15 cellular contexts compared by ENCODE assay signal in the genomic region with DNA sequence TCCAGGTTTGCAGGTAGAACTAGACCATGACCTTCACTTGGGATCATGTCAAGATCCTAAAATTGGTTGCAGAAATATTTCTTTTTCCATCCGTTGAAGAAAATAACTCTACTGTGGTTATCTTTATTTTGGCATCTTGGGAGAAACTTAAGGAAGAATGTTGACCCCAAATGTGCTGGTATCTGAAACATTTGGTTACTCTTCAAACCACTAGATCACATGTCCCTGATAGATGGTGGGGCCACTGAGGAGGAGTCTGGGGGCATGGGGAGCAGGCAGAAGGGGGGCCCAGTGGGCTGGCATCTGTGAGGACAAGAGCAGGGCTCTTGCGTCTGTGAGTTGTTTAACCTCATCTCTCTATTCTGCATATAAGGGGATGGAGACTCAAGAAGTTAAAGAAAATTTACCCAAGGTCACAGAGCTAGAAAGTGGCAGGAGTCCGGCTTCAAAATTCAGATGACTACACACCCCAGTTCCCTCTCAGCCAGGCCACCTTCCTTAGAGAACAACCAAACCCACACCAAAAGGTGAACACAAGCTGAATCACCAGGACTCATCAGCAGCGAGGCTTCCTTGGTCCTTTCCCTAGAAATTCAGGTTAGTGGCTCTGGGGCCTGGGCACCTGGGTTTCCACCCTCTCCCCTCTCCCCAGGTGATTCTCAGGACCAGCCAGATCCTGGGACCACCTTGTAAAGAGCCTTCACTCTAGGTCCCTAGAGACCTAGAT. TPM values are rescaled to one million over a fixed set of nuclear protein-coding genes. Genes with fewer than 3 reads are reported as not detected.
DNase-seq lines count a peak whose midpoint lies in the region; ATAC-seq and TF ChIP-seq lines count a peak whose summit lies in the region.
"Had no signal": no experiment of that assay in that cellular context is flagged by ENCODE, and none has a peak within 500 bp of the region (broad histone marks: within the 10 kb centered on the region; RNA-seq: fewer than 3 reads in every experiment).

No MANE protein-coding gene starts in this region.

- ATAC-seq in activated T-cell treated with anti-CD3 and anti-CD28 coated beads, Interleukin-2, amount 50 U/mL, for 72 hours (replicated peaks in 1 of 2), result no peak
- no peak for ATAC-seq in activated T-cell treated with anti-CD3 and anti-CD28 coated beads, Interleukin-2, amount 50 U/mL, for 4 hours
- ATAC-seq in left lung, result no peak

- intact Hi-C loops in activated T-helper 1 cell treated with anti-CD3 and anti-CD28 coated beads, Interleukin-12 subunit alpha, Interleukin-12 subunit beta, Interleukin-2, Interleukin-4 antibody, amounts not matched to agents 30 ng/mL and 10 ng/mL and 1 ng/mL, durations not matched to agents 14 hours and 24 hours and 36 hours (cut with micrococcal nuclease), result loop anchor here (5.0 kb wide), 1 partner anchor 270 kb away; no protein-coding TSS in a partner anchor
- intact Hi-C loops in left lung (cut with DNase I), result no loop called here

- H3K9me3 ChIP-seq in left lung, result no peaks in the 10 kb centered on the region
- H3K9me3 ChIP-seq: Caco-2 had no signal

- H3K27me3 Mint-ChIP-seq in activated T-cell treated with anti-CD3 and anti-CD28 coated beads, Interleukin-2, amount 50 U/mL, for 72 hours (ENCODE audit: low read depth), result no peaks in the 10 kb centered on the region
- H3K27me3 Mint-ChIP-seq in activated T-cell treated with anti-CD3 and anti-CD28 coated beads, Interleukin-2, amount 50 U/mL, for 4 hours (ENCODE audit: low read depth), result no peaks in the 10 kb centered on the region
- no peaks in the 10 kb centered on the region for H3K27me3 Mint-ChIP-seq in activated T-helper 1 cell treated with anti-CD3 and anti-CD28 coated beads, Interleukin-12 subunit alpha, Interleukin-12 subunit beta, Interleukin-2, Interleukin-4 antibody, amounts not matched to agents 30 ng/mL and 10 ng/mL and 1 ng/mL, durations not matched to agents 14 hours and 24 hours and 36 hours (ENCODE audit: insufficient read depth)
- H3K27me3 Mint-ChIP-seq in glutamatergic neuron (ENCODE audit: unreplicated experiment), result peaks cover 3% of the 10 kb centered on the region
- H3K27me3 Mint-ChIP-seq: activated naive CD4-positive, alpha-beta T cell treated with anti-CD3 and anti-CD28 coated beads, Interleukin-2, amount 50 U/mL, for 24 hours had no signal

- TF ChIP-seq CTCF in left lung (IDR thresholded peaks at IDR 0.05), result no peak
- TF ChIP-seq CTCF in glutamatergic neuron (IDR thresholded peaks at IDR 0.05; ENCODE audit: partially characterized antibody, unreplicated experiment), result no peak

- no peaks in the 10 kb centered on the region for H3K27me3 ChIP-seq in left lung
- H3K27me3 ChIP-seq: cardiac muscle cell had no signal

- peak overlapping the region; percentile 74 for H3K27ac Mint-ChIP-seq in activated T-cell treated with anti-CD3 and anti-CD28 coated beads, Interleukin-2, amount 50 U/mL, for 72 hours
- H3K27ac Mint-ChIP-seq in activated T-helper 1 cell treated with anti-CD3 and anti-CD28 coated beads, Interleukin-12 subunit alpha, Interleukin-12 subunit beta, Interleukin-2, Interleukin-4 antibody, amounts not matched to agents 30 ng/mL and 10 ng/mL and 1 ng/mL, durations not matched to agents 14 hours and 24 hours and 36 hours, result peak overlapping the region; percentile 89
- no peak overlapping the region for H3K27ac Mint-ChIP-seq in glutamatergic neuron (ENCODE audit: unreplicated experiment)
- H3K27ac Mint-ChIP-seq: mesothelial cell of epicardium had no signal

- H3K9me3 Mint-ChIP-seq in activated T-cell treated with anti-CD3 and anti-CD28 coated beads, Interleukin-2, amount 50 U/mL, for 72 hours, result no peaks in the 10 kb centered on the region
- H3K9me3 Mint-ChIP-seq in activated T-cell treated with anti-CD3 and anti-CD28 coated beads, Interleukin-2, amount 50 U/mL, for 4 hours, result no peaks in the 10 kb centered on the region
- H3K9me3 Mint-ChIP-seq in activated T-helper 1 cell treated with anti-CD3 and anti-CD28 coated beads, Interleukin-12 subunit alpha, Interleukin-12 subunit beta, Interleukin-2, Interleukin-4 antibody, amounts not matched to agents 30 ng/mL and 10 ng/mL and 1 ng/mL, durations not matched to agents 14 hours and 24 hours and 36 hours, result no peaks in the 10 kb centered on the region
- H3K9me3 Mint-ChIP-seq in glutamatergic neuron (ENCODE audit: unreplicated experiment), result no peaks in the 10 kb centered on the region
- H3K9me3 Mint-ChIP-seq: activated naive CD4-positive, alpha-beta T cell treated with anti-CD3 and anti-CD28 coated beads, Interleukin-2, amount 50 U/mL, for 24 hours; mesothelial cell of epicardium had no signal

- H3K27ac ChIP-seq in left lung (peak overlapping the region; percentile 62 to 94), substantia nigra (ENCODE audit: low read depth, low read length, poor library complexity, severe bottlenecking) (peak overlapping the region; percentile 35)
- H3K27ac ChIP-seq: cardiac muscle cell had no signal

- peaks cover 0 to 2% of the 10 kb centered on the region in 2 donors for H3K36me3 Mint-ChIP-seq in activated T-cell treated with anti-CD3 and anti-CD28 coated beads, Interleukin-2, amount 50 U/mL, for 72 hours (ENCODE audit: insufficient read depth in 2 of 2)
- no peaks in the 10 kb centered on the region for H3K36me3 Mint-ChIP-seq in activated T-cell treated with anti-CD3 and anti-CD28 coated beads, Interleukin-2, amount 50 U/mL, for 4 hours (ENCODE audit: insufficient read depth)
- H3K36me3 Mint-ChIP-seq in activated T-helper 1 cell treated with anti-CD3 and anti-CD28 coated beads, Interleukin-12 subunit alpha, Interleukin-12 subunit beta, Interleukin-2, Interleukin-4 antibody, amounts not matched to agents 30 ng/mL and 10 ng/mL and 1 ng/mL, durations not matched to agents 14 hours and 24 hours and 36 hours (ENCODE audit: low read depth), result peaks cover 3% of the 10 kb centered on the region
- no peaks in the 10 kb centered on the region for H3K36me3 Mint-ChIP-seq in glutamatergic neuron (ENCODE audit: unreplicated experiment)
- H3K36me3 Mint-ChIP-seq: mesothelial cell of epicardium had no signal

- peaks cover 87% of the 10 kb centered on the region for H3K4me1 Mint-ChIP-seq in activated T-cell treated with anti-CD3 and anti-CD28 coated beads, Interleukin-2, amount 50 U/mL, for 72 hours (ENCODE audit: low read depth)
- peaks cover 44% of the 10 kb centered on the region for H3K4me1 Mint-ChIP-seq in activated T-cell treated with anti-CD3 and anti-CD28 coated beads, Interleukin-2, amount 50 U/mL, for 4 hours (ENCODE audit: low read depth)
- H3K4me1 Mint-ChIP-seq in activated T-helper 1 cell treated with anti-CD3 and anti-CD28 coated beads, Interleukin-12 subunit alpha, Interleukin-12 subunit beta, Interleukin-2, Interleukin-4 antibody, amounts not matched to agents 30 ng/mL and 10 ng/mL and 1 ng/mL, durations not matched to agents 14 hours and 24 hours and 36 hours (ENCODE audit: low read depth), result peaks cover 66% of the 10 kb centered on the region
- no peaks in the 10 kb centered on the region for H3K4me1 Mint-ChIP-seq in glutamatergic neuron (ENCODE audit: low read depth, unreplicated experiment)
- H3K4me1 Mint-ChIP-seq: mesothelial cell of epicardium had no signal

- peak overlapping the region; percentile 52 to 63 for H3K4me3 Mint-ChIP-seq in activated T-cell treated with anti-CD3 and anti-CD28 coated beads, Interleukin-2, amount 50 U/mL, for 72 hours
- no peak overlapping the region for H3K4me3 Mint-ChIP-seq in activated T-cell treated with anti-CD3 and anti-CD28 coated beads, Interleukin-2, amount 50 U/mL, for 4 hours
- H3K4me3 Mint-ChIP-seq in activated T-helper 1 cell treated with anti-CD3 and anti-CD28 coated beads, Interleukin-12 subunit alpha, Interleukin-12 subunit beta, Interleukin-2, Interleukin-4 antibody, amounts not matched to agents 30 ng/mL and 10 ng/mL and 1 ng/mL, durations not matched to agents 14 hours and 24 hours and 36 hours, result no peak overlapping the region
- H3K4me3 Mint-ChIP-seq in glutamatergic neuron (ENCODE audit: unreplicated experiment), result no peak overlapping the region
- H3K4me3 Mint-ChIP-seq: mesothelial cell of epicardium had no signal

- peak in 1 of 2 donors; percentile 26 for DNase-seq in activated T-cell treated with anti-CD3 and anti-CD28 coated beads, Interleukin-2, amount 50 U/mL, for 72 hours
- no peak for DNase-seq in activated T-cell treated with anti-CD3 and anti-CD28 coated beads, Interleukin-2, amount 50 U/mL, for 4 hours
- DNase-seq in activated T-helper 1 cell treated with anti-CD3 and anti-CD28 coated beads, Interleukin-12 subunit alpha, Interleukin-12 subunit beta, Interleukin-2, Interleukin-4 antibody, amounts not matched to agents 30 ng/mL and 10 ng/mL and 1 ng/mL, durations not matched to agents 14 hours and 24 hours and 36 hours (ENCODE audit: low spot score), result no peak
- DNase-seq in left lung, result no peak
- DNase-seq in substantia nigra (lab: John Stamatoyannopoulos, UW), result no peak
- DNase-seq in SKM-1 (lab: John Stamatoyannopoulos, UW; ENCODE audit: unreplicated experiment), result no peak
- no peak for DNase-seq in pons (ENCODE audit: low spot score)
- no peak for DNase-seq in glutamatergic neuron
- DNase-seq: ACHN, Caco-2, islet precursor cell, T-helper 9 cell had no signal

- no peak overlapping the region for H3K4me3 ChIP-seq in left lung
- H3K4me3 ChIP-seq: cardiac muscle cell had no signal

- no peaks in the 10 kb centered on the region for H3K36me3 ChIP-seq in left lung
- H3K36me3 ChIP-seq: cardiac muscle cell had no signal

- H3K4me1 ChIP-seq in left lung, result peaks cover 3 to 88% of the 10 kb centered on the region in 2 donors
- H3K4me1 ChIP-seq: Caco-2 had no signal

RNA-seq across cellular contexts. Expression of a gene that starts 40.6 kb away (rescaled TPM):
- total RNA-seq in activated T-cell treated with anti-CD3 and anti-CD28 coated beads, Interleukin-2, amount 50 U/mL, for 72 hours, result 100 to 1,000 TPM; 439 to 902 TPM
- 100 to 1,000 TPM; 455 to 725 (median 567) TPM for total RNA-seq in activated T-cell treated with anti-CD3 and anti-CD28 coated beads, Interleukin-2, amount 50 U/mL, for 4 hours
- 1,217 and 1,242 TPM in 2 replicates for total RNA-seq in activated T-helper 1 cell treated with anti-CD3 and anti-CD28 coated beads, Interleukin-12 subunit alpha, Interleukin-12 subunit beta, Interleukin-2, Interleukin-4 antibody, amounts not matched to agents 30 ng/mL and 10 ng/mL and 1 ng/mL, durations not matched to agents 14 hours and 24 hours and 36 hours
- 100 to 1,000 TPM; 131 to 533 TPM for total RNA-seq in left lung
- total RNA-seq in glutamatergic neuron (ENCODE audit: unreplicated experiment), result not detected
- total RNA-seq: Caco-2, cardiac muscle cell, mesothelial cell of epicardium had no signal

RNA-seq across cellular contexts. Expression of a gene that starts 58.7 kb away (rescaled TPM):
- total RNA-seq in activated T-cell treated with anti-CD3 and anti-CD28 coated beads, Interleukin-2, amount 50 U/mL, for 72 hours, result 10 to 100 TPM; 16.3 to 17.5 TPM
- total RNA-seq in activated T-cell treated with anti-CD3 and anti-CD28 coated beads, Interleukin-2, amount 50 U/mL, for 4 hours, result 10 to 100 TPM in 1 of 3 donors, 1 to 10 TPM in 2; 7.5 to 11.4 (median 9.3) TPM
- 16.4 and 16.9 TPM in 2 replicates for total RNA-seq in activated T-helper 1 cell treated with anti-CD3 and anti-CD28 coated beads, Interleukin-12 subunit alpha, Interleukin-12 subunit beta, Interleukin-2, Interleukin-4 antibody, amounts not matched to agents 30 ng/mL and 10 ng/mL and 1 ng/mL, durations not matched to agents 14 hours and 24 hours and 36 hours
- total RNA-seq in left lung, result 10 to 100 TPM; 21.1 to 27.3 TPM
- 45.3 TPM for total RNA-seq in glutamatergic neuron (ENCODE audit: unreplicated experiment)

Comparison
In these comparisons a context has a peak if more than half of its experiments do, and no peak if none do; other contexts are left out.
1. H3K4me3 Mint-ChIP-seq: peak in activated T-cell treated with anti-CD3 and anti-CD28 coated beads, Interleukin-2, amount 50 U/mL, for 72 hours (2 of 2); none in activated T-cell treated with anti-CD3 and anti-CD28 coated beads, Interleukin-2, amount 50 U/mL, for 4 hours (single experiment), activated T-helper 1 cell treated with anti-CD3 and anti-CD28 coated beads, Interleukin-12 subunit alpha, Interleukin-12 subunit beta, Interleukin-2, Interleukin-4 antibody, amounts not matched to agents 30 ng/mL and 10 ng/mL and 1 ng/mL, durations not matched to agents 14 hours and 24 hours and 36 hours (single experiment) and glutamatergic neuron (single experiment).
2. RNA of a gene that starts 40.6 kb away (total RNA-seq): 1,217 to 1,242 TPM in activated T-helper 1 cell treated with anti-CD3 and anti-CD28 coated beads, Interleukin-12 subunit alpha, Interleukin-12 subunit beta, Interleukin-2, Interleukin-4 antibody, amounts not matched to agents 30 ng/mL and 10 ng/mL and 1 ng/mL, durations not matched to agents 14 hours and 24 hours and 36 hours, 439 to 902 TPM in activated T-cell treated with anti-CD3 and anti-CD28 coated beads, Interleukin-2, amount 50 U/mL, for 72 hours, 455 to 725 TPM in activated T-cell treated with anti-CD3 and anti-CD28 coated beads, Interleukin-2, amount 50 U/mL, for 4 hours and 131 to 533 TPM in left lung; not detected in glutamatergic neuron (single experiment); every median in the first group is over 100 times any median in the second.